ENCODE assay signal across 10 cellular contexts in the genomic region with DNA sequence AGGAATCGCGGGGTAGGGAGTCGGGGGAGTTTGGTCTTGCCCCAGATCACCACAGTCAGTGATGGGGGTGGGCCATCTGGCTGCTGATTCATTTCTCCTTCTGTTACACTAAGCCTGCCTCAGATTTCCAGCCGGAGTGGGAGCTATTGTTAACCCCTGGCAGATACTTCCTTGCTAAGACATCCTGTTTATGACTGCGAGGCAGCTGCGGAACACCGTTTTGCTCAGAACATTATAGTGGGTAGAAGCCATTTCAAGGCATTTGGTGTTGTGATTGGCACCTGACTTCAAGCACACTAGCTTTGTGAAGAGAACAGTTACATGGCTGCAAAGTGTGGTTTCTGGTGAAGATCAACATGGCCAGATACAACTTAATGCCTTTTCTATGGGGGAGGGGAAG.
DNase-seq lines count a peak whose midpoint lies in the region; ATAC-seq and TF ChIP-seq lines count a peak whose summit lies in the region.
"Had no signal": no experiment of that assay in that cellular context is flagged by ENCODE, and none has a peak within 500 bp of the region (broad histone marks: within the 10 kb centered on the region; RNA-seq: fewer than 3 reads in every experiment).

No MANE protein-coding gene starts in this region.

- peaks cover 6% of the 10 kb centered on the region for H3K36me3 ChIP-seq in hepatocyte (replicated peaks; ENCODE audit: insufficient read depth, low read depth)

- no peak overlapping the region for H3K4me2 ChIP-seq in hepatocyte

- POLR2A ChIA-PET in T-cell (lab: Charles Lee) = interaction anchor here in 1 of 2 donors (0.5 to 1.1 kb wide), 2 partner anchors 71 to 486 kb away, joined by 3 to 10 read pairs; no protein-coding TSS in a partner anchor

- H4K20me1 ChIP-seq in hepatocyte (ENCODE audit: insufficient read depth, poor library complexity, severe bottlenecking) = no peaks in the 10 kb centered on the region

- no peak overlapping the region for H3K4me3 ChIP-seq in hepatocyte

- DNase-seq in NCI-H1694 treated with DMSO at 0.1 percent for 48 hours (lab: John Stamatoyannopoulos, UW) (peak; percentile 21), NCI-H1694 (lab: John Stamatoyannopoulos, UW) (no peak), T-cell (peak in 33 of 34 experiments; percentile 2 to 84 (median 43)), epithelial cell of prostate (ENCODE audit: low read depth, low spot score) (no peak), NCI-H2081 treated with DMSO at 0.1 percent for 48 hours (lab: John Stamatoyannopoulos, UW) (no peak), hepatocyte (ENCODE audit: low spot score) (no peak)
- peak; percentile 14 for DNase-seq in stimulated activated CD4-positive, alpha-beta T cell treated with anti-CD3 and anti-CD28 coated beads, Interleukin-1b, Interleukin-23, amount 100 ng/mL, for 48 hours
- DNase-seq: NCI-H69 had no signal

- WGBS in hepatocyte (ENCODE audit: low lambda C conversion rate, missing lambda C conversion rate) = 51% methylated on average over 7 of the region's 7 CpGs

- peaks cover 46% of the 10 kb centered on the region for H3K36me3 Mint-ChIP-seq in T-cell

- peak overlapping the region; percentile 13 to 61 (median 32) for H3K4me3 Mint-ChIP-seq in T-cell

- no peaks in the 10 kb centered on the region for H3K4me1 ChIP-seq in hepatocyte (ENCODE audit: insufficient read depth)

- H3K27me3 ChIP-seq in hepatocyte = no peaks in the 10 kb centered on the region

- H3K4me1 Mint-ChIP-seq in T-cell = peaks cover 52 to 69% (median 53%) of the 10 kb centered on the region in 3 donors

- H3K27me3 Mint-ChIP-seq in T-cell = no peaks in the 10 kb centered on the region

- ATAC-seq in T-cell (replicated peaks in 1 of 4) = peak; percentile 88 to 95 (median 94)
- no peak for ATAC-seq in GM19324 (IDR thresholded peaks at IDR 0.05; ENCODE audit: low FRiP score, unreplicated experiment)

- CTCF ChIA-PET in T-cell (lab: Charles Lee) = interaction anchor here in 1 of 2 donors (0.6 to 0.7 kb wide), 2 partner anchors 142 to 699 kb away, joined by 3 to 5 read pairs; no protein-coding TSS in a partner anchor

- no peaks in the 10 kb centered on the region for H3K9me3 ChIP-seq in hepatocyte (ENCODE audit: low read depth)

- H2AFZ ChIP-seq in hepatocyte = no peak overlapping the region

- H3K27ac Mint-ChIP-seq in T-cell = peak overlapping the region; percentile 91 to 92

- H3K79me2 ChIP-seq in hepatocyte = peaks cover 84% of the 10 kb centered on the region

- H3K27ac ChIP-seq in epithelial cell of prostate (peak overlapping the region; percentile 4), hepatocyte (no peak overlapping the region)
- H3K27ac ChIP-seq: 22Rv1 had no signal

- no peaks in the 10 kb centered on the region for H3K9me2 ChIP-seq in hepatocyte (replicated peaks; ENCODE audit: insufficient read depth)

- H3K9me3 Mint-ChIP-seq in T-cell = no peaks in the 10 kb centered on the region

- no peak for TF ChIP-seq CTCF in hepatocyte (IDR thresholded peaks at IDR 0.05; ENCODE audit: poor library complexity)

Comparison
In these comparisons a context has a peak if more than half of its experiments do, and no peak if none do; other contexts are left out.
1. DNase-seq: peak in NCI-H1694 treated with DMSO at 0.1 percent for 48 hours (single experiment), T-cell (33 of 34) and stimulated activated CD4-positive, alpha-beta T cell treated with anti-CD3 and anti-CD28 coated beads, Interleukin-1b, Interleukin-23, amount 100 ng/mL, for 48 hours (single experiment); none in NCI-H1694 (single experiment), epithelial cell of prostate (single experiment), NCI-H2081 treated with DMSO at 0.1 percent for 48 hours (single experiment) and hepatocyte (single experiment).